25 cellular contexts compared by ENCODE assay signal in the genomic region with DNA sequence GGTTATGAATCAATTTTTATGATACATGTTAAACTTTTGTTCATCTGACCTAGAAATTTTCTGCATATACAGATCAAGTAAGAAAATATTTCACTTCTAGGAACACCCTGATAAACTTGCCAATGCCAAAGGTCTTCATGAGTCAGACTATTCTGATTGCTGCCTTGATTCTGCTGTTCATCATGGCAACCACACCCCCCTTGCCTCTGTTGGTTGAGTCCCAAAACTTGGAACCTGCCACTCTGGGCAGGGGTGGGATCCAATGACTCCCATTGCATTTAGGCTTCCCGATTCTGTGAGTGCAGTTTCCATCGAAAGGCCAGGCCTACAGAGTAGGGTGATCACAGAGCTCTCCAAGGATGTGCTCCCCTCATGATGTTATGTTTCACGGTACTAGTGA. TPM values are rescaled to one million over a fixed set of nuclear protein-coding genes. Genes with fewer than 3 reads are reported as not detected.
DNase-seq lines count a peak whose midpoint lies in the region; ATAC-seq, FAIRE-seq and TF ChIP-seq lines count a peak whose summit lies in the region.
"Had no signal": no experiment of that assay in that cellular context is flagged by ENCODE, and none has a peak within 500 bp of the region (broad histone marks: within the 10 kb centered on the region; RNA-seq: fewer than 3 reads in every experiment).

No MANE protein-coding gene starts in this region.

- H3K9me3 ChIP-seq in HEK293 (ENCODE audit: control insufficient read depth, insufficient read depth, low read depth, low read length) = no peaks in the 10 kb centered on the region
- H3K9me3 ChIP-seq in osteoblast (ENCODE audit: low read depth, low read length) = no peaks in the 10 kb centered on the region
- H3K9me3 ChIP-seq: A549; BLaER1 treated with 17β-estradiol and CSF1 and Interleukin-3, amounts not matched to agents 10 nM and 100 nM; Caco-2 had no signal

- POLR2A ChIA-PET in HEK293 (lab: Yijun Ruan, JAX) = no interaction called here

- H3K36me3 ChIP-seq in HEK293 (ENCODE audit: control insufficient read depth in 2 of 2, insufficient read depth in 1 of 2, low read length in 2 of 2) (no peaks in the 10 kb centered on the region), bronchial epithelial cell (ENCODE audit: control insufficient read depth, insufficient read depth, low read length) (no peaks in the 10 kb centered on the region), osteoblast (ENCODE audit: insufficient read depth, low read length) (no peaks in the 10 kb centered on the region)
- H3K36me3 ChIP-seq: BLaER1 treated with 17β-estradiol and CSF1 and Interleukin-3, amounts not matched to agents 10 nM and 100 nM had no signal

- no peaks in the 10 kb centered on the region for H3K27me3 ChIP-seq in bronchial epithelial cell (ENCODE audit: control insufficient read depth, insufficient read depth, low read length)
- no peaks in the 10 kb centered on the region for H3K27me3 ChIP-seq in osteoblast (ENCODE audit: insufficient read depth, low read length)
- H3K27me3 ChIP-seq: BLaER1 treated with 17β-estradiol and CSF1 and Interleukin-3, amounts not matched to agents 10 nM and 100 nM had no signal

- CTCF ChIA-PET in HEK293 (lab: Yijun Ruan, JAX) = interaction anchor here (0.7 to 3.4 kb wide), 4 partner anchors 71 to 113 kb away, joined by 3 to 27 read pairs (median 4); partner anchors contain the start of gene CNEP1R1

- H3K4me1 ChIP-seq in HEK293 (ENCODE audit: control insufficient read depth, insufficient read depth, low read length) (no peaks in the 10 kb centered on the region), osteoblast (ENCODE audit: insufficient read depth, low read length) (no peaks in the 10 kb centered on the region)
- H3K4me1 ChIP-seq: A549; BLaER1 treated with 17β-estradiol and CSF1 and Interleukin-3, amounts not matched to agents 10 nM and 100 nM; Caco-2 had no signal

- H3K27ac ChIP-seq in HEK293 (ENCODE audit: extremely low read depth, low read depth, low read length) (no peak overlapping the region), osteoblast (ENCODE audit: low read depth, low read length) (no peak overlapping the region)
- H3K27ac ChIP-seq: 22Rv1; A549; BLaER1 treated with 17β-estradiol and CSF1 and Interleukin-3, amounts not matched to agents 10 nM and 100 nM; C4-2B had no signal

- ATAC-seq in HG03175 (IDR thresholded peaks at IDR 0.05; ENCODE audit: unreplicated experiment) (no peak), HG02840 (IDR thresholded peaks at IDR 0.05; ENCODE audit: low FRiP score, unreplicated experiment) (no peak)
- ATAC-seq: A549; CD8-positive, alpha-beta T cell; GM12878 had no signal

- no peak overlapping the region for H3K4me3 ChIP-seq in HEK293 (ENCODE audit: low read depth, low read length)
- no peak overlapping the region for H3K4me3 ChIP-seq in bronchial epithelial cell (ENCODE audit: low read depth, low read length)
- no peak overlapping the region for H3K4me3 ChIP-seq in osteoblast (ENCODE audit: insufficient read depth, low read length)
- H3K4me3 ChIP-seq: A549; BLaER1 treated with 17β-estradiol and CSF1 and Interleukin-3, amounts not matched to agents 10 nM and 100 nM; GM12878 had no signal

- H3K79me2 ChIP-seq in osteoblast (ENCODE audit: insufficient read depth, low read length) = no peaks in the 10 kb centered on the region

- peak; percentile 52 for FAIRE-seq in bronchial epithelial cell (lab: Jason Lieb, UNC)
- FAIRE-seq: A549, D721Med, G401.6, GM12878, GM12892, GM18507, GM19239 had no signal

- DNase-seq in NCI-H748 (lab: John Stamatoyannopoulos, UW; ENCODE audit: unreplicated experiment) (peak; percentile 0), NCI-H748 treated with DMSO at 0.1 percent for 48 hours (lab: John Stamatoyannopoulos, UW) (no peak), bronchial epithelial cell (ENCODE audit: low read depth) (no peak), mesenteric fat pad (ENCODE audit: low spot score) (peak; percentile 39), osteoblast (ENCODE audit: insufficient read length, low spot score, missing footprints) (no peak)
- DNase-seq: AML-193; Caco-2; Calu3; CD4-positive, alpha-beta T cell; CD8-positive, alpha-beta T cell; DMS79 treated with DMSO at 0.1 percent for 48 hours; GF-D8 had no signal

- no peaks in the 10 kb centered on the region for H4K20me1 ChIP-seq in osteoblast (ENCODE audit: insufficient read depth, low read length)
- H4K20me1 ChIP-seq: BLaER1 treated with 17β-estradiol and CSF1 and Interleukin-3, amounts not matched to agents 10 nM and 100 nM had no signal

- no peak overlapping the region for H3K4me2 ChIP-seq in osteoblast (ENCODE audit: insufficient read depth, low read length)
- H3K4me2 ChIP-seq: A549; BLaER1 treated with 17β-estradiol and CSF1 and Interleukin-3, amounts not matched to agents 10 nM and 100 nM had no signal

- H2AFZ ChIP-seq in osteoblast (ENCODE audit: low read length) = no peak overlapping the region

- TF ChIP-seq CTCF in HEK293 (tag by site-specific recombination; IDR thresholded peaks at IDR 0.05) = no peak
- no peak for TF ChIP-seq CTCF in bronchial epithelial cell (IDR thresholded peaks at IDR 0.05; ENCODE audit: insufficient read depth, low read length, severe bottlenecking)
- TF ChIP-seq CTCF in osteoblast (IDR thresholded peaks at IDR 0.05; ENCODE audit: extremely low read depth, low read depth, low read length) = no peak

TF ChIP-seq in HEK293, 187 proteins besides CTCF, POLR2A, EP300 and RAD21:
- TF ChIP-seq, protein P1, sequence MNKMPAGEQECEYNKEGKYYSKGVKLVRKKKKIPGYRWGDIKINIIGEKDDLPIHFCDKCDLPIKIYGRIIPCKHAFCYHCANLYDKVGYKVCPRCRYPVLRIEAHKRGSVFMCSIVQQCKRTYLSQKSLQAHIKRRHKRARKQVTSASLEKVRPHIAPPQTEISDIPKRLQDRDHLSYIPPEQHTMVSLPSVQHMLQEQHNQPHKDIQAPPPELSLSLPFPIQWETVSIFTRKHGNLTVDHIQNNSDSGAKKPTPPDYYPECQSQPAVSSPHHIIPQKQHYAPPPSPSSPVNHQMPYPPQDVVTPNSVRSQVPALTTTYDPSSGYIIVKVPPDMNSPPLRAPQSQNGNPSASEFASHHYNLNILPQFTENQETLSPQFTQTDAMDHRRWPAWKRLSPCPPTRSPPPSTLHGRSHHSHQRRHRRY (tag by site-specific recombination; IDR thresholded peaks at IDR 0.05) = no peak
- TF ChIP-seq, protein P2, sequence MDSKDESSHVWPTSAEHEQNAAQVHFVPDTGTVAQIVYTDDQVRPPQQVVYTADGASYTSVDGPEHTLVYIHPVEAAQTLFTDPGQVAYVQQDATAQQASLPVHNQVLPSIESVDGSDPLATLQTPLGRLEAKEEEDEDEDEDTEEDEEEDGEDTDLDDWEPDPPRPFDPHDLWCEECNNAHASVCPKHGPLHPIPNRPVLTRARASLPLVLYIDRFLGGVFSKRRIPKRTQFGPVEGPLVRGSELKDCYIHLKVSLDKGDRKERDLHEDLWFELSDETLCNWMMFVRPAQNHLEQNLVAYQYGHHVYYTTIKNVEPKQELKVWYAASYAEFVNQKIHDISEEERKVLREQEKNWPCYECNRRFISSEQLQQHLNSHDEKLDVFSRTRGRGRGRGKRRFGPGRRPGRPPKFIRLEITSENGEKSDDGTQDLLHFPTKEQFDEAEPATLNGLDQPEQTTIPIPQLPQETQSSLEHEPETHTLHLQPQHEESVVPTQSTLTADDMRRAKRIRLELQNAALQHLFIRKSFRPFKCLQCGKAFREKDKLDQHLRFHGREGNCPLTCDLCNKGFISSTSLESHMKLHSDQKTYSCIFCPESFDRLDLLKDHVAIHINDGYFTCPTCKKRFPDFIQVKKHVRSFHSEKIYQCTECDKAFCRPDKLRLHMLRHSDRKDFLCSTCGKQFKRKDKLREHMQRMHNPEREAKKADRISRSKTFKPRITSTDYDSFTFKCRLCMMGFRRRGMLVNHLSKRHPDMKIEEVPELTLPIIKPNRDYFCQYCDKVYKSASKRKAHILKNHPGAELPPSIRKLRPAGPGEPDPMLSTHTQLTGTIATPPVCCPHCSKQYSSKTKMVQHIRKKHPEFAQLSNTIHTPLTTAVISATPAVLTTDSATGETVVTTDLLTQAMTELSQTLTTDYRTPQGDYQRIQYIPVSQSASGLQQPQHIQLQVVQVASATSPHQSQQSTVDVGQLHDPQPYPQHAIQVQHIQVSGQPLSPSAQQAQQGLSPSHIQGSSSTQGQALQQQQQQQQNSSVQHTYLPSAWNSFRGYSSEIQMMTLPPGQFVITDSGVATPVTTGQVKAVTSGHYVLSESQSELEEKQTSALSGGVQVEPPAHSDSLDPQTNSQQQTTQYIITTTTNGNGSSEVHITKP (tag by site-specific recombination; IDR thresholded peaks at IDR 0.05) = peak; percentile 69
- TF ChIP-seq ZNF37A (tag by site-specific recombination; IDR thresholded peaks at IDR 0.05) = no peak
- TF ChIP-seq SCRT1 (tag by site-specific recombination; IDR thresholded peaks at IDR 0.05; ENCODE audit: borderline replicate concordance) = no peak
- no peak for TF ChIP-seq ZNF658 (tag by site-specific recombination; IDR thresholded peaks at IDR 0.05)
TF ChIP-seq in HEK293: peak in this region for 1.

RNA-seq across cellular contexts. Expression of gene TENT4B, which starts 15.8 kb away (rescaled TPM):
- total RNA-seq in bronchial epithelial cell (9.2 and 9.5 TPM in 2 replicates), mesenteric fat pad (11.3 TPM), osteoblast (8.5 and 10.1 TPM in 2 replicates)

Comparison
In these comparisons a context has a peak if more than half of its experiments do, and no peak if none do; other contexts are left out.
1. DNase-seq: peak in NCI-H748 (single experiment) and mesenteric fat pad (single experiment); none in NCI-H748 treated with DMSO at 0.1 percent for 48 hours (single experiment), bronchial epithelial cell (single experiment) and osteoblast (single experiment).